In genomic region chr14:65910108-65910507, GRCh38 we compare ENCODE assay signal across 16 cellular contexts.
DNase-seq lines count a peak whose midpoint lies in the region; ATAC-seq and TF ChIP-seq lines count a peak whose summit lies in the region.
"Had no signal": no experiment of that assay in that cellular context is flagged by ENCODE, and none has a peak within 500 bp of the region (broad histone marks: within the 10 kb centered on the region; RNA-seq: fewer than 3 reads in every experiment).

No MANE protein-coding gene starts in this region.

- H3K9me3 ChIP-seq in mesenchymal stem cell (ENCODE audit: control insufficient read depth, low read length) (no peaks in the 10 kb centered on the region), body of pancreas (no peaks in the 10 kb centered on the region)
- H3K9me3 ChIP-seq: colonic mucosa had no signal

- no peak overlapping the region for H3K4me3 ChIP-seq in mesenchymal stem cell (ENCODE audit: insufficient read depth in 1 of 2, low read depth in 1 of 2, low read length in 2 of 2)
- H3K4me3 ChIP-seq in body of pancreas, result no peak overlapping the region
- H3K4me3 ChIP-seq: colonic mucosa, skin epidermis had no signal

- CTCF ChIA-PET in activated CD8-positive, alpha-beta T cell treated with anti-CD3 and anti-CD28 coated beads for 36 hours (lab: Charles Lee), result no interaction called here

- no peak overlapping the region for H4K91ac ChIP-seq in mesenchymal stem cell (ENCODE audit: low read length)

- POLR2A ChIA-PET in activated CD8-positive, alpha-beta T cell treated with anti-CD3 and anti-CD28 coated beads for 36 hours (lab: Charles Lee), result interaction anchor here (0.6 kb wide), 1 partner anchor 77 kb away, joined by 4 read pairs; no protein-coding TSS in a partner anchor

- H2BK15ac ChIP-seq in mesenchymal stem cell (ENCODE audit: low read depth, poor library complexity, severe bottlenecking), result no peak overlapping the region

- no peak overlapping the region for H3K4me2 ChIP-seq in mesenchymal stem cell (ENCODE audit: low read length, poor library complexity, severe bottlenecking)

- H3K79me1 ChIP-seq in mesenchymal stem cell (replicated peaks; ENCODE audit: low read length, poor library complexity, severe bottlenecking), result no peaks in the 10 kb centered on the region

- no peak for TF ChIP-seq POLR2A in body of pancreas (IDR thresholded peaks at IDR 0.05)

- no peaks in the 10 kb centered on the region for H3K36me3 ChIP-seq in mesenchymal stem cell (ENCODE audit: control insufficient read depth in 1 of 2, insufficient read depth in 2 of 2, low read depth in 1 of 2, low read length in 2 of 2)
- no peaks in the 10 kb centered on the region for H3K36me3 ChIP-seq in body of pancreas (replicated peaks in 1 of 2; ENCODE audit: insufficient read depth in 1 of 2, low read depth in 2 of 2)
- H3K36me3 ChIP-seq: colonic mucosa had no signal

- H3K4me1 ChIP-seq in mesenchymal stem cell (ENCODE audit: control insufficient read depth, insufficient read depth, low read depth, low read length) (no peaks in the 10 kb centered on the region), body of pancreas (no peaks in the 10 kb centered on the region)
- H3K4me1 ChIP-seq: colonic mucosa had no signal

- H4K8ac ChIP-seq in mesenchymal stem cell (ENCODE audit: low read length), result no peak overlapping the region

- no peak overlapping the region for H3K14ac ChIP-seq in mesenchymal stem cell (ENCODE audit: low read length in 2 of 2)

- peaks cover under 1% of the 10 kb centered on the region for H3K9me3 Mint-ChIP-seq in activated CD8-positive, alpha-beta T cell treated with anti-CD3 and anti-CD28 coated beads for 36 hours
- H3K9me3 Mint-ChIP-seq: CD4-positive, alpha-beta T cell; neural crest cell had no signal

- intact Hi-C loops in body of pancreas (cut with DNase I), result no loop called here
- intact Hi-C loops in activated CD8-positive, alpha-beta T cell treated with anti-CD3 and anti-CD28 coated beads for 36 hours (cut with micrococcal nuclease), result no loop called here

- DNase-seq in Daoy (ENCODE audit: low read depth) (peak; percentile 17), LHCN-M2 (ENCODE audit: low read depth) (peak; percentile 1), cerebellar cortex (ENCODE audit: low spot score) (peak; percentile 68), mesenchymal stem cell (peak; percentile 1), amniotic stem cell (lab: John Stamatoyannopoulos, UW) (no peak), body of pancreas (no peak), GM20000 (ENCODE audit: low spot score) (no peak)
- DNase-seq in activated CD8-positive, alpha-beta T cell treated with anti-CD3 and anti-CD28 coated beads for 36 hours, result no peak
- DNase-seq: activated CD4-positive, alpha-beta memory T cell treated with anti-CD3 and anti-CD28 coated beads, Interleukin-2, amount 10 ng/mL, durations not matched to agents 7 days and 5 days; CD4-positive, alpha-beta T cell; colonic mucosa; left cardiac atrium; NCI-H2107; RPMI8226 had no signal

- TF ChIP-seq CTCF in body of pancreas (IDR thresholded peaks at IDR 0.05) (no peak), GM20000 (IDR thresholded peaks at IDR 0.05; ENCODE audit: extremely low read depth, missing control alignments) (no peak)
- no peak for TF ChIP-seq CTCF in activated CD8-positive, alpha-beta T cell treated with anti-CD3 and anti-CD28 coated beads for 36 hours (IDR thresholded peaks at IDR 0.05)

- peaks cover 21% of the 10 kb centered on the region for H3K4me1 Mint-ChIP-seq in activated CD8-positive, alpha-beta T cell treated with anti-CD3 and anti-CD28 coated beads for 36 hours (ENCODE audit: low read depth)
- H3K4me1 Mint-ChIP-seq: neural crest cell had no signal

- H2AFZ ChIP-seq in mesenchymal stem cell (ENCODE audit: low read depth, low read length), result no peak overlapping the region

- no peak overlapping the region for H2BK12ac ChIP-seq in mesenchymal stem cell (ENCODE audit: low read length in 2 of 2)

- H3K4me3 Mint-ChIP-seq in activated CD8-positive, alpha-beta T cell treated with anti-CD3 and anti-CD28 coated beads for 36 hours, result no peak overlapping the region
- H3K4me3 Mint-ChIP-seq: activated CD4-positive, alpha-beta memory T cell treated with anti-CD3 and anti-CD28 coated beads, Interleukin-2, amount 10 ng/mL, durations not matched to agents 7 days and 5 days; CD4-positive, alpha-beta T cell; neural crest cell had no signal

- no peak overlapping the region for H2AK5ac ChIP-seq in mesenchymal stem cell (ENCODE audit: low read length, severe bottlenecking)

- H3K4ac ChIP-seq in mesenchymal stem cell (ENCODE audit: low read depth in 1 of 2, low read length in 2 of 2), result no peak overlapping the region

- H3K18ac ChIP-seq in mesenchymal stem cell (ENCODE audit: low read depth in 1 of 2, low read length in 2 of 2), result no peak overlapping the region

- H3K23ac ChIP-seq in mesenchymal stem cell (ENCODE audit: low read length in 2 of 2), result no peak overlapping the region

- 37% methylated on average over 2 of the region's 2 CpGs for WGBS in mesenchymal stem cell
- WGBS in body of pancreas, 2 donors, result 34 to 46% methylated on average over 2 of the region's 2 CpGs

- no peak for ATAC-seq in body of pancreas
- ATAC-seq in activated CD8-positive, alpha-beta T cell treated with anti-CD3 and anti-CD28 coated beads for 36 hours, result no peak

- no peak overlapping the region for H2BK5ac ChIP-seq in mesenchymal stem cell (ENCODE audit: low read depth, low read length, poor library complexity, severe bottlenecking)

- H3K27me3 Mint-ChIP-seq in activated CD8-positive, alpha-beta T cell treated with anti-CD3 and anti-CD28 coated beads for 36 hours, result no peaks in the 10 kb centered on the region
- H3K27me3 Mint-ChIP-seq: activated CD4-positive, alpha-beta memory T cell treated with anti-CD3 and anti-CD28 coated beads, Interleukin-2, amount 10 ng/mL, durations not matched to agents 7 days and 5 days; CD4-positive, alpha-beta T cell had no signal

- H3K27ac Mint-ChIP-seq in activated CD8-positive, alpha-beta T cell treated with anti-CD3 and anti-CD28 coated beads for 36 hours, result no peak overlapping the region
- H3K27ac Mint-ChIP-seq: activated CD4-positive, alpha-beta memory T cell treated with anti-CD3 and anti-CD28 coated beads, Interleukin-2, amount 10 ng/mL, durations not matched to agents 7 days and 5 days; CD4-positive, alpha-beta T cell had no signal

- H3K27ac ChIP-seq in mesenchymal stem cell (ENCODE audit: low read length, poor library complexity, severe bottlenecking) (no peak overlapping the region), body of pancreas (no peak overlapping the region)
- H3K27ac ChIP-seq: colonic mucosa, skin epidermis had no signal

- H3K9ac ChIP-seq in mesenchymal stem cell (ENCODE audit: low read length), result no peak overlapping the region

- no peaks in the 10 kb centered on the region for H3K36me3 Mint-ChIP-seq in activated CD8-positive, alpha-beta T cell treated with anti-CD3 and anti-CD28 coated beads for 36 hours (ENCODE audit: low read depth)

- H3K27me3 ChIP-seq in mesenchymal stem cell (ENCODE audit: control insufficient read depth in 1 of 2, insufficient read depth in 1 of 2, low read length in 2 of 2), result peaks cover 0 to 14% of the 10 kb centered on the region in 2 experiments
- H3K27me3 ChIP-seq in body of pancreas, result no peaks in the 10 kb centered on the region
- H3K27me3 ChIP-seq: colonic mucosa had no signal

- H2BK120ac ChIP-seq in mesenchymal stem cell (ENCODE audit: low read depth, low read length), result no peak overlapping the region

Comparison
In these comparisons a context has a peak if more than half of its experiments do, and no peak if none do; other contexts are left out.
1. DNase-seq: peak in Daoy (single experiment), LHCN-M2 (single experiment), cerebellar cortex (single experiment) and mesenchymal stem cell (single experiment); none in amniotic stem cell (single experiment), body of pancreas (0 of 4), GM20000 (single experiment) and activated CD8-positive, alpha-beta T cell treated with anti-CD3 and anti-CD28 coated beads for 36 hours (single experiment).